Comparison of ENCODE assay signal across 21 cellular contexts in the genomic region with DNA sequence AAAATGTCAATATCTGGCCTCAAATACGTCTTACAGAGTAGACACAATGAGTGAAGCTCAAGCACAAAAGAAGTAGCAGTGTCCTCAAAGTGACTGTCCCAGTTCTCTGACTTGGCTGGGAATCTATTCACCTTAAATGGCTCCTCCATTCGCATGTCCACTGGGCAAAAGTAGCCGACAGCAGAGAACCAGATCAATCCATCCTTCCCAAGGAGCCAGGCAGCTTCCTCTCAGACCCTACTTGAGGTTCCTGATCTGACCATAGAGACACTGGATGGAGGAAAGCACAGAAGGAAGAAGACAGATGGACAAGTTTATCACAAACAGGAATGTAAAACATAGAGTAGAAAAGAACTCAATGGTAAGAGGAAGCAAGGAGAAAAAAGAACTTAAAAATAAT. TPM values are rescaled to one million over a fixed set of nuclear protein-coding genes. Genes with fewer than 3 reads are reported as not detected.
DNase-seq lines count a peak whose midpoint lies in the region; ATAC-seq and TF ChIP-seq lines count a peak whose summit lies in the region.
"Had no signal": no experiment of that assay in that cellular context is flagged by ENCODE, and none has a peak within 500 bp of the region (broad histone marks: within the 10 kb centered on the region; RNA-seq: fewer than 3 reads in every experiment).

No MANE protein-coding gene starts in this region.

- POLR2A ChIA-PET in HCT116 (lab: Charles Lee), result no interaction called here

- H3K4me1 Mint-ChIP-seq in activated T-cell treated with anti-CD3 and anti-CD28 coated beads, Interleukin-2, amount 50 U/mL, for 24 hours (ENCODE audit: low read depth), result peaks cover 60% of the 10 kb centered on the region
- peaks cover 48% of the 10 kb centered on the region for H3K4me1 Mint-ChIP-seq in activated T-cell treated with anti-CD3 and anti-CD28 coated beads, Interleukin-2, amount 50 U/mL, for 4 hours (ENCODE audit: low read depth)
- peaks cover 38% of the 10 kb centered on the region for H3K4me1 Mint-ChIP-seq in activated T-helper 17 cell treated with anti-CD3 and anti-CD28 coated beads, Interleukin-2, amount 50 U/mL, for 72 hours
- peaks cover 59% of the 10 kb centered on the region for H3K4me1 Mint-ChIP-seq in osteocyte (ENCODE audit: unreplicated experiment)

- H3K27ac ChIP-seq in HCT116 (ENCODE audit: low read depth, low read length), result no peak overlapping the region
- H3K27ac ChIP-seq in vagina, result no peak overlapping the region
- H3K27ac ChIP-seq: psoas muscle, SK-N-MC had no signal

- CTCF ChIA-PET in HCT116 (lab: Charles Lee), result no interaction called here

- peaks cover 96% of the 10 kb centered on the region for H3K79me2 ChIP-seq in HCT116 (ENCODE audit: insufficient read depth, low read length)

- H3K27me3 ChIP-seq in HCT116 (ENCODE audit: insufficient read depth, low read length) (no peaks in the 10 kb centered on the region), vagina (no peaks in the 10 kb centered on the region)
- H3K27me3 ChIP-seq: dorsolateral prefrontal cortex, stomach had no signal

- no peak for TF ChIP-seq RAD21 in HCT116 (IDR thresholded peaks at IDR 0.05; ENCODE audit: low read depth)

- TF ChIP-seq CTCF in HCT116 (IDR thresholded peaks at IDR 0.05 in 2 of 3, conservative IDR thresholded peaks at IDR 0.05 in 1 of 3; ENCODE audit: borderline replicate concordance in 1 of 3, insufficient read depth in 1 of 3, low read depth in 2 of 3, low read length in 2 of 3) (no peak), osteocyte (IDR thresholded peaks at IDR 0.05) (no peak), vagina (IDR thresholded peaks at IDR 0.05) (no peak)

- TF ChIP-seq POLR2A in HCT116 (IDR thresholded peaks at IDR 0.05; ENCODE audit: borderline replicate concordance, extremely low read depth, insufficient read depth, insufficient read length) (no peak), vagina (IDR thresholded peaks at IDR 0.05) (no peak)

- H4K20me1 ChIP-seq in HCT116 (ENCODE audit: insufficient read depth), result no peaks in the 10 kb centered on the region

- peaks cover 0 to 3% of the 10 kb centered on the region in 2 experiments; a peak in 3 of 4 replicates for H3K9me3 ChIP-seq in HCT116 (ENCODE audit: control insufficient read depth in 1 of 2, insufficient read depth in 1 of 2, low read depth in 1 of 2, low read length in 2 of 2)
- H3K9me3 ChIP-seq in vagina, result no peaks in the 10 kb centered on the region
- H3K9me3 ChIP-seq: psoas muscle, stomach had no signal

- peaks cover 71% of the 10 kb centered on the region for H3K36me3 Mint-ChIP-seq in activated T-cell treated with anti-CD3 and anti-CD28 coated beads, Interleukin-2, amount 50 U/mL, for 24 hours (ENCODE audit: low read depth)
- peaks cover 29% of the 10 kb centered on the region for H3K36me3 Mint-ChIP-seq in activated T-cell treated with anti-CD3 and anti-CD28 coated beads, Interleukin-2, amount 50 U/mL, for 4 hours (ENCODE audit: insufficient read depth)
- peaks cover 41% of the 10 kb centered on the region for H3K36me3 Mint-ChIP-seq in activated T-helper 17 cell treated with anti-CD3 and anti-CD28 coated beads, Interleukin-2, amount 50 U/mL, for 72 hours (ENCODE audit: low read depth)
- peaks cover 9% of the 10 kb centered on the region for H3K36me3 Mint-ChIP-seq in osteocyte (ENCODE audit: unreplicated experiment)

- H3K9me3 Mint-ChIP-seq in activated T-cell treated with anti-CD3 and anti-CD28 coated beads, Interleukin-2, amount 50 U/mL, for 24 hours, result no peaks in the 10 kb centered on the region
- no peaks in the 10 kb centered on the region for H3K9me3 Mint-ChIP-seq in activated T-cell treated with anti-CD3 and anti-CD28 coated beads, Interleukin-2, amount 50 U/mL, for 4 hours
- no peaks in the 10 kb centered on the region for H3K9me3 Mint-ChIP-seq in activated T-helper 17 cell treated with anti-CD3 and anti-CD28 coated beads, Interleukin-2, amount 50 U/mL, for 72 hours
- H3K9me3 Mint-ChIP-seq in osteocyte (ENCODE audit: unreplicated experiment), result peaks cover 5% of the 10 kb centered on the region

- H3K4me2 ChIP-seq in HCT116 (ENCODE audit: low read length), result peak overlapping the region; percentile 39

- no peak for ATAC-seq in activated T-cell treated with anti-CD3 and anti-CD28 coated beads, Interleukin-2, amount 50 U/mL, for 4 hours
- ATAC-seq in HCT116, result no peak
- no peak for ATAC-seq in activated T-helper 17 cell treated with anti-CD3 and anti-CD28 coated beads, Interleukin-2, amount 50 U/mL, for 72 hours (replicated peaks)
- ATAC-seq: psoas muscle had no signal

- BruUV-seq in HCT116 (replicated peaks; lab: Mats Ljungman, UMichigan), result no TSS peak

- RAD21 ChIA-PET in HCT116 (lab: Charles Lee; ENCODE audit: low non-redundant PET in 1 of 2, low total read pairs in 2 of 2, uncharacterized antibody in 2 of 2, unreplicated experiment in 2 of 2), result no interaction called here

- no peak overlapping the region for H2AFZ ChIP-seq in HCT116 (ENCODE audit: low read depth, low read length, poor library complexity, severe bottlenecking)

- H3K27me3 Mint-ChIP-seq in activated T-cell treated with anti-CD3 and anti-CD28 coated beads, Interleukin-2, amount 50 U/mL, for 24 hours, result no peaks in the 10 kb centered on the region
- H3K27me3 Mint-ChIP-seq in activated T-cell treated with anti-CD3 and anti-CD28 coated beads, Interleukin-2, amount 50 U/mL, for 4 hours (ENCODE audit: low read depth), result no peaks in the 10 kb centered on the region
- no peaks in the 10 kb centered on the region for H3K27me3 Mint-ChIP-seq in activated T-helper 17 cell treated with anti-CD3 and anti-CD28 coated beads, Interleukin-2, amount 50 U/mL, for 72 hours
- H3K27me3 Mint-ChIP-seq in osteocyte (ENCODE audit: unreplicated experiment), result no peaks in the 10 kb centered on the region
- H3K27me3 Mint-ChIP-seq: activated naive CD8-positive, alpha-beta T cell had no signal

- H3K4me3 Mint-ChIP-seq in activated T-cell treated with anti-CD3 and anti-CD28 coated beads, Interleukin-2, amount 50 U/mL, for 24 hours, result no peak overlapping the region
- H3K4me3 Mint-ChIP-seq in activated T-cell treated with anti-CD3 and anti-CD28 coated beads, Interleukin-2, amount 50 U/mL, for 4 hours, result no peak overlapping the region
- H3K4me3 Mint-ChIP-seq in activated T-helper 17 cell treated with anti-CD3 and anti-CD28 coated beads, Interleukin-2, amount 50 U/mL, for 72 hours, result no peak overlapping the region
- H3K4me3 Mint-ChIP-seq in osteocyte (ENCODE audit: unreplicated experiment), result no peak overlapping the region
- H3K4me3 Mint-ChIP-seq: activated naive CD8-positive, alpha-beta T cell; T-helper 2 cell treated with Interferon-gamma antibody and Interleukin-4, amounts not matched to agents 5 μg/mL and 100 μg/mL, for 36 hours had no signal

- H3K4me1 ChIP-seq in HCT116 (ENCODE audit: control insufficient read depth in 1 of 2, insufficient read depth in 2 of 2, low read length in 2 of 2) (peaks cover 17 to 28% of the 10 kb centered on the region in 2 experiments), vagina (peaks cover 48% of the 10 kb centered on the region)
- H3K4me1 ChIP-seq: psoas muscle had no signal

- H3K9ac ChIP-seq in HCT116 (ENCODE audit: low read length), result no peak overlapping the region

- no peak for DNase-seq in activated T-cell treated with anti-CD3 and anti-CD28 coated beads, Interleukin-2, amount 50 U/mL, for 24 hours
- DNase-seq in activated T-cell treated with anti-CD3 and anti-CD28 coated beads, Interleukin-2, amount 50 U/mL, for 4 hours, result no peak
- DNase-seq in HCT116 (ENCODE audit: low read depth, low spot score), result no peak
- DNase-seq in osteocyte (ENCODE audit: extremely low spot score, unreplicated experiment), result no peak
- DNase-seq in vagina (ENCODE audit: extremely low spot score in 2 of 2), result no peak
- no peak for DNase-seq in germinal center (ENCODE audit: low spot score)
- DNase-seq in NCI-H187 treated with DMSO at 0.1 percent for 48 hours (lab: John Stamatoyannopoulos, UW), result no peak
- DNase-seq: activated CD4-positive, alpha-beta T cell treated with anti-CD3 and anti-CD28 coated beads for 48 hours; central memory CD4-positive, alpha-beta T cell; dorsolateral prefrontal cortex; Karpas-422; kidney glomerular epithelial cell; mammary epithelial cell; NCI-H1930; psoas muscle; stomach; trophoblast cell had no signal

- H3K27ac Mint-ChIP-seq in activated T-cell treated with anti-CD3 and anti-CD28 coated beads, Interleukin-2, amount 50 U/mL, for 24 hours, result peak overlapping the region; percentile 6
- peak overlapping the region; percentile 64 for H3K27ac Mint-ChIP-seq in activated T-helper 17 cell treated with anti-CD3 and anti-CD28 coated beads, Interleukin-2, amount 50 U/mL, for 72 hours
- peak overlapping the region; percentile 2 for H3K27ac Mint-ChIP-seq in osteocyte (ENCODE audit: unreplicated experiment)
- H3K27ac Mint-ChIP-seq: activated naive CD8-positive, alpha-beta T cell; T-helper 2 cell treated with Interferon-gamma antibody and Interleukin-4, amounts not matched to agents 5 μg/mL and 100 μg/mL, for 36 hours had no signal

- no peak overlapping the region for H3K4me3 ChIP-seq in HCT116 (replicated peaks in 1 of 2; ENCODE audit: low read depth in 1 of 2, low read length in 2 of 2)
- H3K4me3 ChIP-seq in vagina, result no peak overlapping the region
- H3K4me3 ChIP-seq: dorsolateral prefrontal cortex, psoas muscle, SK-N-MC, stomach had no signal

- intact Hi-C loops in HCT116 (cut with micrococcal nuclease), result no loop called here
- intact Hi-C loops in vagina (cut with DNase I), result no loop called here

- H3K36me3 ChIP-seq in HCT116 (ENCODE audit: control insufficient read depth in 1 of 2, insufficient read depth in 2 of 2, low read length in 2 of 2) (no peaks in the 10 kb centered on the region), vagina (no peaks in the 10 kb centered on the region)
- H3K36me3 ChIP-seq: stomach had no signal

- H3K9me2 ChIP-seq in HCT116 (ENCODE audit: insufficient read depth), result no peaks in the 10 kb centered on the region

TF ChIP-seq in HCT116, 20 proteins besides CTCF, POLR2A, EP300 and RAD21 (continues in another document):
- TF ChIP-seq EZH2phosphoT487 (IDR thresholded peaks at IDR 0.05; ENCODE audit: borderline replicate concordance) (no peak), SP1 (IDR thresholded peaks at IDR 0.05; ENCODE audit: low read depth) (no peak), EGR1 (IDR thresholded peaks at IDR 0.05; ENCODE audit: low read depth) (no peak)

RNA-seq across cellular contexts. Expression of gene CDK6, which starts 53.5 kb away (rescaled TPM):
- 100 to 1,000 TPM; 310 to 350 (median 347) TPM for total RNA-seq in activated T-cell treated with anti-CD3 and anti-CD28 coated beads, Interleukin-2, amount 50 U/mL, for 4 hours
- 41.4 TPM for total RNA-seq in HCT116 (2021; ENCODE audit: unreplicated experiment)
- 4.6 TPM in 2 replicates for polyA plus RNA-seq in HCT116 (2012)
- 100 to 1,000 TPM; 151 to 222 TPM for total RNA-seq in activated T-helper 17 cell treated with anti-CD3 and anti-CD28 coated beads, Interleukin-2, amount 50 U/mL, for 72 hours
- 52.3 and 53.6 TPM in 2 replicates for total RNA-seq in osteocyte
- 20.6 TPM for total RNA-seq in vagina

Comparison
In these comparisons a context has a peak if more than half of its experiments do, and no peak if none do; other contexts are left out.
1. H3K27ac Mint-ChIP-seq: peak in every context shown above with its lines; median percentile 64 in activated T-helper 17 cell treated with anti-CD3 and anti-CD28 coated beads, Interleukin-2, amount 50 U/mL, for 72 hours; 6 in activated T-cell treated with anti-CD3 and anti-CD28 coated beads, Interleukin-2, amount 50 U/mL, for 24 hours; 2 in osteocyte.